Comparison of ENCODE assay signal across 8 cellular contexts in the genomic region with DNA sequence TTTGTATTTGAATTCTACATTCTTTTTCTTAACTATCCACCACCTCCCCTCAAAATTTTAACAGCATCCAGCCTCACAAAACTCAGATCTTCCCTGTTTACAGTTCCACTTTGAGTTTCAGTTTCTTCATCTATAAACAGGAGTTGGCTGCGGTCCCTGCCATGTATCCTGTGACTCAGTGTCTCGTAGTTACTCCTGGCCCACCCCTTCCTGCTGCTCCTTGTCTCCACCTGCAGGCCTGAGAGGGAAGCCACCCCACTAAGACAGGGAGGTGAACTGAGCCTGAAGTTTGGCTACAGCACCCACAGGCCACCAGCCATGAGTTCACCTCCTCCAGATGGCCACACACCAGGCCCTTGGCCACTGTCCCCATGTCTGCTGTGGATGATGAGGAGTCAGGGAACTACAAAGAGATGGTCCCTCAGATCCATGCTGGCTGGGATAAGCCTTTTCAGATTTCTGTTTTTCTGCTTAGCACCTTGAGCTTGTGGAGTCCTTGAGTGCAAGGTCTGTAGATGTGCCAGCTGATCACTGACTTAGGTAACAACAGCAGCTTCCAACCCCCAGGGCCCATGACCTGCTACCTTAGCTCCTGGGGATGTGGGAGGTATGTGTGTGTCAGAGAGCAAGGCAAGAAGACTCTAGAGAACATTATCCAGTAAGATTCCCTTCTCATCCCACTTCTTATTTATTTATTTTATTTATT. TPM values are rescaled to one million over a fixed set of nuclear protein-coding genes. Genes with fewer than 3 reads are reported as not detected.
DNase-seq lines count a peak whose midpoint lies in the region; ATAC-seq, FAIRE-seq and TF ChIP-seq lines count a peak whose summit lies in the region.

No MANE protein-coding gene starts in this region.

- H4K20me1 ChIP-seq in DND-41 (ENCODE audit: insufficient read depth, low read length), result no peaks in the 10 kb centered on the region
- no peaks in the 10 kb centered on the region for H4K20me1 ChIP-seq in mammary epithelial cell (ENCODE audit: insufficient read depth, low read length)

- H3K27ac ChIP-seq in DND-41 (ENCODE audit: low read length) (no peak overlapping the region), mammary epithelial cell (ENCODE audit: insufficient read depth, low read depth, low read length) (no peak overlapping the region)

- in situ Hi-C loops in mammary epithelial cell (cut with MboI; ENCODE audit: low sequenced_read_pairs in 2 of 2), result no loop called here

- H3K4me3 ChIP-seq in DND-41 (ENCODE audit: low read depth in 1 of 2, low read length in 2 of 2), result no peak overlapping the region
- H3K4me3 ChIP-seq in mammary epithelial cell (replicated peaks in 1 of 3; ENCODE audit: insufficient read depth in 1 of 3, low read depth in 2 of 3, low read length in 3 of 3), result no peak overlapping the region

- H3K27me3 ChIP-seq in DND-41 (ENCODE audit: insufficient read depth, low read length, poor library complexity) (peaks cover 3% of the 10 kb centered on the region), mammary epithelial cell (ENCODE audit: insufficient read depth, low read length) (no peaks in the 10 kb centered on the region)

- H3K27ac Mint-ChIP-seq in natural killer cell treated with Interleukin-12 subunit alpha and Interleukin-12 subunit beta and Interleukin-15 and Interleukin-18, amount 100 ng/mL, for 72 hours, result peak overlapping the region; percentile 79 to 87

- CTCF ChIA-PET in HEK293T (lab: Yijun Ruan, JAX) (no interaction called here), mammary epithelial cell (lab: Charles Lee; ENCODE audit: low non-redundant PET) (no interaction called here)

- peak; percentile 80 for ATAC-seq in DND-41 (ENCODE audit: insufficient read depth, low read depth)
- peak; percentile 86 to 90 for ATAC-seq in natural killer cell treated with Interleukin-12 subunit alpha and Interleukin-12 subunit beta and Interleukin-15 and Interleukin-18, amount 100 ng/mL, for 72 hours
- ATAC-seq in HG02938 (IDR thresholded peaks at IDR 0.05; ENCODE audit: unreplicated experiment), result no peak
- ATAC-seq in HG02884 (IDR thresholded peaks at IDR 0.05; ENCODE audit: unreplicated experiment), result no peak

- peaks cover 2% of the 10 kb centered on the region for H3K9me3 Mint-ChIP-seq in natural killer cell treated with Interleukin-12 subunit alpha and Interleukin-12 subunit beta and Interleukin-15 and Interleukin-18, amount 100 ng/mL, for 72 hours

- H3K4me1 ChIP-seq in DND-41 (ENCODE audit: insufficient read depth, low read length) (no peaks in the 10 kb centered on the region), mammary epithelial cell (ENCODE audit: insufficient read depth, low read length) (no peaks in the 10 kb centered on the region)

- H3K9me3 ChIP-seq in DND-41 (ENCODE audit: insufficient read depth, low read length, severe bottlenecking) (no peaks in the 10 kb centered on the region), mammary epithelial cell (replicated peaks; ENCODE audit: insufficient read depth, low read length) (no peaks in the 10 kb centered on the region)

- peak overlapping the region; percentile 76 for H3K4me3 Mint-ChIP-seq in natural killer cell treated with Interleukin-12 subunit alpha and Interleukin-12 subunit beta and Interleukin-15 and Interleukin-18, amount 100 ng/mL, for 72 hours

- H3K36me3 ChIP-seq in DND-41 (ENCODE audit: insufficient read depth, low read length) (no peaks in the 10 kb centered on the region), mammary epithelial cell (ENCODE audit: insufficient read depth, low read length) (no peaks in the 10 kb centered on the region)

- intact Hi-C loops in mammary epithelial cell (cut with micrococcal nuclease), result loop anchor here (2.0 to 5.0 kb wide), 5 partner anchors 95 to 546 kb away; no protein-coding TSS in a partner anchor

- no peaks in the 10 kb centered on the region for H3K36me3 Mint-ChIP-seq in natural killer cell treated with Interleukin-12 subunit alpha and Interleukin-12 subunit beta and Interleukin-15 and Interleukin-18, amount 100 ng/mL, for 72 hours

- no TSS peak for BruUV-seq in mammary epithelial cell (replicated peaks; lab: Mats Ljungman, UMichigan)

- peak; percentile 69 for TF ChIP-seq CTCF in DND-41 (IDR thresholded peaks at IDR 0.05; ENCODE audit: borderline replicate concordance, extremely low read depth, low read length, poor library complexity, severe bottlenecking)
- peak; percentile 62 to 76 for TF ChIP-seq CTCF in mammary epithelial cell (conservative IDR thresholded peaks at IDR 0.05 in 1 of 2, IDR thresholded peaks at IDR 0.05 in 1 of 2; ENCODE audit: extremely low read depth in 1 of 2, insufficient read depth in 1 of 2, low read depth in 1 of 2, low read length in 2 of 2)

- H2AFZ ChIP-seq in DND-41 (ENCODE audit: low read depth, low read length) (no peak overlapping the region), mammary epithelial cell (ENCODE audit: low read depth, low read length) (peak overlapping the region; percentile 25)

- H3K4me2 ChIP-seq in DND-41 (ENCODE audit: insufficient read depth, low read length) (no peak overlapping the region), mammary epithelial cell (ENCODE audit: insufficient read depth, low read depth, low read length) (no peak overlapping the region)

- dilution Hi-C loops in mammary epithelial cell (cut with HindIII; ENCODE audit: low sequenced_read_pairs), result no loop called here

- peaks cover 11 to 23% of the 10 kb centered on the region in 2 donors for H3K4me1 Mint-ChIP-seq in natural killer cell treated with Interleukin-12 subunit alpha and Interleukin-12 subunit beta and Interleukin-15 and Interleukin-18, amount 100 ng/mL, for 72 hours (ENCODE audit: low read depth in 2 of 2)

- H3K9ac ChIP-seq in DND-41 (ENCODE audit: low read depth, low read length), result no peak overlapping the region
- H3K9ac ChIP-seq in mammary epithelial cell (ENCODE audit: insufficient read depth, low read length), result no peak overlapping the region

- peaks cover 7 to 8% of the 10 kb centered on the region in 2 donors for H3K27me3 Mint-ChIP-seq in natural killer cell treated with Interleukin-12 subunit alpha and Interleukin-12 subunit beta and Interleukin-15 and Interleukin-18, amount 100 ng/mL, for 72 hours

- H3K79me2 ChIP-seq in DND-41 (ENCODE audit: insufficient read depth, low read length) (no peaks in the 10 kb centered on the region), mammary epithelial cell (ENCODE audit: insufficient read depth, low read length) (no peaks in the 10 kb centered on the region)

- FAIRE-seq in GM19239 (lab: Jason Lieb, UNC), result no peak

- DNase-seq in DND-41 (peak; percentile 46), HEK293T (ENCODE audit: extremely low spot score) (peak; percentile 33), SIG-M5 treated with dmso at 0.1 percent for 504 hours (lab: John Stamatoyannopoulos, UW; ENCODE audit: unreplicated experiment) (peak; percentile 91), mammary epithelial cell (peak; percentile 37), GM19239 (ENCODE audit: insufficient read length, low spot score) (no peak)
- no peak for DNase-seq in natural killer cell treated with Interleukin-12 subunit alpha and Interleukin-12 subunit beta and Interleukin-15 and Interleukin-18, amount 100 ng/mL, for 72 hours (ENCODE audit: low spot score)

- POLR2A ChIA-PET in HEK293T (lab: Yijun Ruan, JAX), result no interaction called here

- 54% methylated on average over 2 of the region's 2 CpGs for WGBS in mammary epithelial cell (ENCODE audit: low coverage, missing lambda C conversion rate)

TF ChIP-seq in HEK293T, 16 proteins besides CTCF, POLR2A, EP300 and RAD21:
- TF ChIP-seq LEF1 (IDR thresholded peaks at IDR 0.05; ENCODE audit: borderline replicate concordance), result no peak
- no peak for TF ChIP-seq SP1 (IDR thresholded peaks at IDR 0.05)
- no peak for TF ChIP-seq ZNF384 (IDR thresholded peaks at IDR 0.05)
- TF ChIP-seq, protein P1, sequence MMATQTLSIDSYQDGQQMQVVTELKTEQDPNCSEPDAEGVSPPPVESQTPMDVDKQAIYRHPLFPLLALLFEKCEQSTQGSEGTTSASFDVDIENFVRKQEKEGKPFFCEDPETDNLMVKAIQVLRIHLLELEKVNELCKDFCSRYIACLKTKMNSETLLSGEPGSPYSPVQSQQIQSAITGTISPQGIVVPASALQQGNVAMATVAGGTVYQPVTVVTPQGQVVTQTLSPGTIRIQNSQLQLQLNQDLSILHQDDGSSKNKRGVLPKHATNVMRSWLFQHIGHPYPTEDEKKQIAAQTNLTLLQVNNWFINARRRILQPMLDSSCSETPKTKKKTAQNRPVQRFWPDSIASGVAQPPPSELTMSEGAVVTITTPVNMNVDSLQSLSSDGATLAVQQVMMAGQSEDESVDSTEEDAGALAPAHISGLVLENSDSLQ (IDR thresholded peaks at IDR 0.05), result no peak
- TF ChIP-seq HDGF (IDR thresholded peaks at IDR 0.05; ENCODE audit: borderline replicate concordance), result no peak
- TF ChIP-seq NFRKB (IDR thresholded peaks at IDR 0.05), result no peak
- TF ChIP-seq FOXK2 (IDR thresholded peaks at IDR 0.05), result no peak
- no peak for TF ChIP-seq L3MBTL2 (conservative IDR thresholded peaks at IDR 0.05)
- TF ChIP-seq ELF4 (IDR thresholded peaks at IDR 0.05), result no peak
- TF ChIP-seq TARDBP (IDR thresholded peaks at IDR 0.05), result no peak
- TF ChIP-seq SUZ12 (IDR thresholded peaks at IDR 0.05), result no peak
- no peak for TF ChIP-seq CTBP1 (IDR thresholded peaks at IDR 0.05; ENCODE audit: borderline replicate concordance)
- no peak for TF ChIP-seq FOXA1 (IDR thresholded peaks at IDR 0.05)
- no peak for TF ChIP-seq FOXM1 (IDR thresholded peaks at IDR 0.05; ENCODE audit: borderline replicate concordance)
- no peak for TF ChIP-seq ARNT (IDR thresholded peaks at IDR 0.05)
- TF ChIP-seq BHLHE40 (IDR thresholded peaks at IDR 0.05; ENCODE audit: borderline replicate concordance), result no peak

RNA-seq across cellular contexts. Expression of a gene that starts 37.5 kb away (rescaled TPM):
- 1 to 10 TPM in 1 of 2 donors, under 1 TPM in 1; 0.17 to 9.6 TPM for total RNA-seq in mammary epithelial cell
- 4.2 TPM for polyA plus RNA-seq in mammary epithelial cell
- 4.3 TPM for polyA minus RNA-seq in mammary epithelial cell
- total RNA-seq in natural killer cell treated with Interleukin-12 subunit alpha and Interleukin-12 subunit beta and Interleukin-15 and Interleukin-18, amount 100 ng/mL, for 72 hours, result 1 to 10 TPM; 3.2 to 4.5 TPM

Comparison
In these comparisons a context has a peak if more than half of its experiments do, and no peak if none do; other contexts are left out.
1. ATAC-seq: peak in DND-41 (single experiment) and natural killer cell treated with Interleukin-12 subunit alpha and Interleukin-12 subunit beta and Interleukin-15 and Interleukin-18, amount 100 ng/mL, for 72 hours (2 of 2); none in HG02938 (single experiment) and HG02884 (single experiment).
2. DNase-seq: peak in DND-41 (single experiment), HEK293T (single experiment), SIG-M5 treated with dmso at 0.1 percent for 504 hours (single experiment) and mammary epithelial cell (single experiment); none in natural killer cell treated with Interleukin-12 subunit alpha and Interleukin-12 subunit beta and Interleukin-15 and Interleukin-18, amount 100 ng/mL, for 72 hours (single experiment) and GM19239 (single experiment).